8 cellular contexts compared by ENCODE assay signal in genomic region chr13:113291997-113292862, GRCh38. TPM values are rescaled to one million over a fixed set of nuclear protein-coding genes. Genes with fewer than 3 reads are reported as not detected.
DNase-seq lines count a peak whose midpoint lies in the region; ATAC-seq and TF ChIP-seq lines count a peak whose summit lies in the region.

No MANE protein-coding gene starts in this region.

- H3K4me3 ChIP-seq in HUES6 (ENCODE audit: low read depth, low read length) = peak overlapping the region; percentile 45
- peak overlapping the region in 9 of 12 donors; percentile 3 to 45 (median 28) for H3K4me3 ChIP-seq in heart left ventricle
- H3K4me3 ChIP-seq in skeletal muscle cell (ENCODE audit: low read depth, low read length) = peak overlapping the region; percentile 38

- peaks cover 4% of the 10 kb centered on the region for H3K36me3 Mint-ChIP-seq in activated CD8-positive, alpha-beta memory T cell treated with anti-CD3 and anti-CD28 coated beads, Interleukin-2, amount 10 ng/mL, durations not matched to agents 7 days and 5 days

- H3K4me1 ChIP-seq in HUES6 (ENCODE audit: control insufficient read depth, insufficient read depth, low read length) (peaks cover 5% of the 10 kb centered on the region; the same call in 1 of the 2 replicates), heart left ventricle (peaks cover 0 to 23% (median 7%) of the 10 kb centered on the region in 12 donors)

- peak overlapping the region; percentile 5 for H3K4me3 Mint-ChIP-seq in activated CD8-positive, alpha-beta memory T cell treated with anti-CD3 and anti-CD28 coated beads, Interleukin-2, amount 10 ng/mL, durations not matched to agents 7 days and 5 days

- no peaks in the 10 kb centered on the region for H3K9me3 Mint-ChIP-seq in activated CD8-positive, alpha-beta memory T cell treated with anti-CD3 and anti-CD28 coated beads, Interleukin-2, amount 10 ng/mL, durations not matched to agents 7 days and 5 days (ENCODE audit: low read depth)

- no peak for TF ChIP-seq CTCF in heart left ventricle (IDR thresholded peaks at IDR 0.05)

- CTCF ChIA-PET in activated CD8-positive, alpha-beta memory T cell treated with anti-CD3 and anti-CD28 coated beads, Interleukin-2, amount 10 ng/mL, durations not matched to agents 7 days and 5 days (lab: Charles Lee) = interaction anchor here (0.7 kb wide), 2 partner anchors 182 to 1245 kb away, joined by 3 read pairs; no protein-coding TSS in a partner anchor

- DNase-seq in CD1c-positive myeloid dendritic cell (ENCODE audit: extremely low spot score) = peak; percentile 79
- no peak for DNase-seq in activated CD8-positive, alpha-beta memory T cell treated with anti-CD3 and anti-CD28 coated beads, Interleukin-2, amount 10 ng/mL, durations not matched to agents 7 days and 5 days
- peak in 2 of 5 donors; percentile 34 to 37 for DNase-seq in heart left ventricle
- DNase-seq in skeletal muscle cell (ENCODE audit: low read depth) = no peak
- DNase-seq in sciatic nerve (ENCODE audit: low spot score) = no peak

- intact Hi-C loops in heart left ventricle (cut with DNase I) (loop anchor here in 1 of 10 donors (10.0 kb wide), 1 partner anchor 103 kb away; no protein-coding TSS in a partner anchor), sciatic nerve (cut with DNase I) (no loop called here)

- H3K27ac Mint-ChIP-seq in activated CD8-positive, alpha-beta memory T cell treated with anti-CD3 and anti-CD28 coated beads, Interleukin-2, amount 10 ng/mL, durations not matched to agents 7 days and 5 days = no peak overlapping the region

- H3K27me3 ChIP-seq in HUES6 (ENCODE audit: control insufficient read depth, insufficient read depth, low read length) (peaks cover 26% of the 10 kb centered on the region; the same call in 1 of the 2 replicates), heart left ventricle (peaks cover 0 to 18% (median 10%) of the 10 kb centered on the region in 9 donors)

- TF ChIP-seq POLR2A in heart left ventricle (IDR thresholded peaks at IDR 0.05) = no peak

- ATAC-seq in activated CD8-positive, alpha-beta memory T cell treated with anti-CD3 and anti-CD28 coated beads, Interleukin-2, amount 10 ng/mL, durations not matched to agents 7 days and 5 days = no peak
- ATAC-seq in heart left ventricle = no peak
- ATAC-seq in sciatic nerve = no peak
- no peak for ATAC-seq in GM19452 (IDR thresholded peaks at IDR 0.05; ENCODE audit: unreplicated experiment)
- ATAC-seq in GM18517 (IDR thresholded peaks at IDR 0.05; ENCODE audit: unreplicated experiment) = no peak

- WGBS in heart left ventricle, 4 donors = 14 to 19% (median 17%) methylated on average over 22 to 23 of the region's 23 CpGs

- H3K9me3 ChIP-seq in HUES6 (ENCODE audit: control insufficient read depth, insufficient read depth, low read depth, low read length) (peaks cover 11% of the 10 kb centered on the region), heart left ventricle (no peaks in the 10 kb centered on the region)

- H3K27ac ChIP-seq in HUES6 (ENCODE audit: low read depth, low read length) (no peak overlapping the region), heart left ventricle (no peak overlapping the region)

- peaks cover 15% of the 10 kb centered on the region for H3K4me1 Mint-ChIP-seq in activated CD8-positive, alpha-beta memory T cell treated with anti-CD3 and anti-CD28 coated beads, Interleukin-2, amount 10 ng/mL, durations not matched to agents 7 days and 5 days

- peaks cover 73% of the 10 kb centered on the region for H3K27me3 Mint-ChIP-seq in activated CD8-positive, alpha-beta memory T cell treated with anti-CD3 and anti-CD28 coated beads, Interleukin-2, amount 10 ng/mL, durations not matched to agents 7 days and 5 days

- peak overlapping the region; percentile 25 for H3K9ac ChIP-seq in HUES6 (ENCODE audit: low read length)

- no peaks in the 10 kb centered on the region for H3K36me3 ChIP-seq in HUES6 (ENCODE audit: control insufficient read depth, insufficient read depth, low read length)
- H3K36me3 ChIP-seq in heart left ventricle = no peaks in the 10 kb centered on the region

RNA-seq across cellular contexts. Expression of gene LAMP1, which starts 4.8 kb away (rescaled TPM):
- 10 to 100 TPM; 72.3 to 83.0 TPM for total RNA-seq in activated CD8-positive, alpha-beta memory T cell treated with anti-CD3 and anti-CD28 coated beads, Interleukin-2, amount 10 ng/mL, durations not matched to agents 7 days and 5 days
- total RNA-seq in heart left ventricle (100 to 1,000 TPM in 5 of 9 donors, 10 to 100 TPM in 4; 77.5 to 214 (median 101) TPM), sciatic nerve (183 TPM)
- polyA plus RNA-seq in heart left ventricle = 10 to 100 TPM; 41.4 to 96.1 TPM
